In genomic region chr11:72719144-72719543, GRCh38 we compare ENCODE assay signal across 11 cellular contexts. TPM values are rescaled to one million over a fixed set of nuclear protein-coding genes. Genes with fewer than 3 reads are reported as not detected.
DNase-seq lines count a peak whose midpoint lies in the region; ATAC-seq and TF ChIP-seq lines count a peak whose summit lies in the region.
"Had no signal": no experiment of that assay in that cellular context is flagged by ENCODE, and none has a peak within 500 bp of the region (broad histone marks: within the 10 kb centered on the region; RNA-seq: fewer than 3 reads in every experiment).

No MANE protein-coding gene starts in this region.

- no peaks in the 10 kb centered on the region for H3K9me3 ChIP-seq in BLaER1 treated with 17β-estradiol and CSF1 and Interleukin-3, amounts not matched to agents 10 nM and 100 nM (replicated peaks in 1 of 11)
- H3K9me3 ChIP-seq in Karpas-422 (ENCODE audit: low read length) (no peaks in the 10 kb centered on the region), PC-3 (ENCODE audit: low read length) (no peaks in the 10 kb centered on the region), Caco-2 (no peaks in the 10 kb centered on the region)
- H3K9me3 ChIP-seq: prostate gland had no signal

- H3F3A ChIP-seq in PC-3 (ENCODE audit: low read length, unreplicated experiment): no peaks in the 10 kb centered on the region

- TF ChIP-seq CTCF in choroid plexus epithelial cell (conservative IDR thresholded peaks at IDR 0.05; ENCODE audit: low read depth, low read length) (no peak), mesothelial cell of epicardium (IDR thresholded peaks at IDR 0.05; ENCODE audit: unreplicated experiment) (no peak), PC-3 (conservative IDR thresholded peaks at IDR 0.05; ENCODE audit: low read depth, low read length) (no peak), Caco-2 (IDR thresholded peaks at IDR 0.05; ENCODE audit: insufficient read depth in 1 of 2, low read depth in 1 of 2, low read length in 1 of 2, severe bottlenecking in 1 of 2, unreplicated experiment in 1 of 2) (no peak)

- H3K9ac ChIP-seq in BLaER1 treated with 17β-estradiol and CSF1 and Interleukin-3, amounts not matched to agents 10 nM and 100 nM: peak overlapping the region; percentile 84 to 89 (median 88); a peak in 21 of 22 replicates
- H3K9ac ChIP-seq in Karpas-422 (ENCODE audit: low read length) (peak overlapping the region; percentile 91; the same call in 1 of the 2 replicates), PC-3 (ENCODE audit: low read length) (no peak overlapping the region)

- H3K27me3 Mint-ChIP-seq in mesothelial cell of epicardium (ENCODE audit: low read depth): no peaks in the 10 kb centered on the region
- H3K27me3 Mint-ChIP-seq in Caco-2 (ENCODE audit: insufficient read depth, unreplicated experiment): no peaks in the 10 kb centered on the region

- no TSS peak for BruUV-seq in PC-3 (replicated peaks; lab: Mats Ljungman, UMichigan)
- BruUV-seq in Caco-2 (replicated peaks; lab: Mats Ljungman, UMichigan): no TSS peak

- H3K9me2 ChIP-seq in Karpas-422 (replicated peaks; ENCODE audit: insufficient read depth, low read length) (no peaks in the 10 kb centered on the region), PC-3 (replicated peaks; ENCODE audit: low read length) (no peaks in the 10 kb centered on the region)

- ATAC-seq in PC-3: no peak

- H3K9me3 Mint-ChIP-seq in mesothelial cell of epicardium: no peaks in the 10 kb centered on the region
- H3K9me3 Mint-ChIP-seq in Caco-2 (ENCODE audit: unreplicated experiment): no peaks in the 10 kb centered on the region

- CTCF ChIA-PET in PC-3 (lab: Charles Lee): no interaction called here
- CTCF ChIA-PET in Caco-2 (lab: Charles Lee): interaction anchor here (1.2 kb wide), 1 partner anchor 75 kb away, joined by 3 read pairs; no protein-coding TSS in a partner anchor

- DNase-seq in Karpas-422: no peak
- DNase-seq in choroid plexus epithelial cell (ENCODE audit: low read depth): peak; percentile 63
- no peak for DNase-seq in mesothelial cell of epicardium (ENCODE audit: low spot score in 2 of 2, unreplicated experiment in 2 of 2)
- DNase-seq in amygdala (lab: John Stamatoyannopoulos, UW): no peak
- DNase-seq in GM19240 (ENCODE audit: insufficient read length, low spot score): no peak
- no peak for DNase-seq in PC-3
- no peak for DNase-seq in Caco-2
- DNase-seq: NCI-H1048, SHP77 had no signal

- H2AFZ ChIP-seq in Karpas-422 (ENCODE audit: low read length): no peak overlapping the region
- H2AFZ ChIP-seq in PC-3 (ENCODE audit: low read length): no peak overlapping the region

- peaks cover 77 to 95% (median 88%) of the 10 kb centered on the region in 10 experiments for H3K4me1 ChIP-seq in BLaER1 treated with 17β-estradiol and CSF1 and Interleukin-3, amounts not matched to agents 10 nM and 100 nM
- H3K4me1 ChIP-seq in Karpas-422 (ENCODE audit: low read length): peaks cover 54% of the 10 kb centered on the region
- peaks cover 22% of the 10 kb centered on the region for H3K4me1 ChIP-seq in PC-3 (ENCODE audit: insufficient read depth, low read length)
- H3K4me1 ChIP-seq in Caco-2: peaks cover 4% of the 10 kb centered on the region; the same call in 1 of the 2 replicates

- intact Hi-C loops in PC-3 (cut with micrococcal nuclease): no loop called here
- intact Hi-C loops in Caco-2 (cut with micrococcal nuclease; ENCODE audit: unreplicated experiment): no loop called here

- peak overlapping the region; percentile 73 to 85 (median 74); a peak in 15 of 20 replicates for H3K4me3 ChIP-seq in BLaER1 treated with 17β-estradiol and CSF1 and Interleukin-3, amounts not matched to agents 10 nM and 100 nM
- H3K4me3 ChIP-seq in Karpas-422 (ENCODE audit: low read length) (no peak overlapping the region), choroid plexus epithelial cell (ENCODE audit: low read depth, low read length) (no peak overlapping the region), PC-3 (ENCODE audit: low read length) (no peak overlapping the region), Caco-2 (ENCODE audit: low read depth, low read length) (no peak overlapping the region)

- H3K36me3 Mint-ChIP-seq in mesothelial cell of epicardium (peaks cover 2% of the 10 kb centered on the region), Caco-2 (ENCODE audit: insufficient read depth, unreplicated experiment) (peaks cover 5% of the 10 kb centered on the region)

- H3K27ac ChIP-seq in BLaER1 treated with 17β-estradiol and CSF1 and Interleukin-3, amounts not matched to agents 10 nM and 100 nM: peak overlapping the region; percentile 78 to 92 (median 88)
- peak overlapping the region; percentile 82 for H3K27ac ChIP-seq in Karpas-422 (ENCODE audit: low read length)
- H3K27ac ChIP-seq in PC-3 (ENCODE audit: low read length): no peak overlapping the region
- H3K27ac ChIP-seq: prostate gland had no signal

- peak overlapping the region; percentile 98 for H3K27ac Mint-ChIP-seq in mesothelial cell of epicardium
- H3K27ac Mint-ChIP-seq in Caco-2 (ENCODE audit: unreplicated experiment): no peak overlapping the region

- H4K20me1 ChIP-seq in BLaER1 treated with 17β-estradiol and CSF1 and Interleukin-3, amounts not matched to agents 10 nM and 100 nM: peaks cover 69 to 96% (median 77%) of the 10 kb centered on the region in 11 experiments
- H4K20me1 ChIP-seq in Karpas-422 (ENCODE audit: insufficient read depth, low read depth, low read length) (peaks cover 58% of the 10 kb centered on the region; the same call in 1 of the 2 replicates), PC-3 (ENCODE audit: low read length) (no peaks in the 10 kb centered on the region)

- peaks cover 25 to 89% (median 59%) of the 10 kb centered on the region in 11 experiments for H3K36me3 ChIP-seq in BLaER1 treated with 17β-estradiol and CSF1 and Interleukin-3, amounts not matched to agents 10 nM and 100 nM
- H3K36me3 ChIP-seq in Karpas-422 (ENCODE audit: insufficient read depth, low read length) (no peaks in the 10 kb centered on the region; the same call in 1 of the 2 replicates), PC-3 (ENCODE audit: low read depth, low read length) (no peaks in the 10 kb centered on the region; the same call in 1 of the 2 replicates), Caco-2 (ENCODE audit: control insufficient read depth, insufficient read depth, low read length) (peaks cover 1% of the 10 kb centered on the region; the same call in 1 of the 2 replicates)
- H3K36me3 ChIP-seq: prostate gland had no signal

- POLR2A ChIA-PET in PC-3 (lab: Charles Lee; ENCODE audit: unreplicated experiment) (interaction anchor here (0.6 kb wide), 1 partner anchor 19 kb away, joined by 4 read pairs; no protein-coding TSS in a partner anchor), Caco-2 (lab: Charles Lee) (no interaction called here)

- H3K4me3 Mint-ChIP-seq in mesothelial cell of epicardium (peak overlapping the region; percentile 83), Caco-2 (ENCODE audit: unreplicated experiment) (no peak overlapping the region)

- H3K4me2 ChIP-seq in BLaER1 treated with 17β-estradiol and CSF1 and Interleukin-3, amounts not matched to agents 10 nM and 100 nM: peak overlapping the region; percentile 93 to 100 (median 100)
- H3K4me2 ChIP-seq in Karpas-422 (ENCODE audit: low read depth, low read length, poor library complexity, severe bottlenecking) (peak overlapping the region; percentile 95), PC-3 (ENCODE audit: low read length) (no peak overlapping the region)

- no peaks in the 10 kb centered on the region for H3K27me3 ChIP-seq in BLaER1 treated with 17β-estradiol and CSF1 and Interleukin-3, amounts not matched to agents 10 nM and 100 nM
- H3K27me3 ChIP-seq in Karpas-422 (ENCODE audit: low read length): no peaks in the 10 kb centered on the region
- H3K27me3 ChIP-seq in PC-3 (ENCODE audit: low read length): no peaks in the 10 kb centered on the region
- no peaks in the 10 kb centered on the region for H3K27me3 ChIP-seq in Caco-2 (replicated peaks; ENCODE audit: control insufficient read depth, insufficient read depth, low read length)

- H3K4me1 Mint-ChIP-seq in mesothelial cell of epicardium (peaks cover 49% of the 10 kb centered on the region), Caco-2 (ENCODE audit: low read depth, unreplicated experiment) (no peaks in the 10 kb centered on the region)

- H3K79me2 ChIP-seq in Karpas-422 (ENCODE audit: low read length) (peaks cover 94% of the 10 kb centered on the region), PC-3 (ENCODE audit: low read length) (peaks cover 50% of the 10 kb centered on the region)

RNA-seq across cellular contexts. Expression of gene ARAP1, which starts 33.1 kb away (rescaled TPM):
- total RNA-seq in Karpas-422 (2014; rRNA removed; shearing (Covaris generic); ENCODE audit: low replicate concordance): 76.1 and 103 TPM in 2 replicates
- 154 to 163 TPM (median 155 TPM) in 3 replicates for total RNA-seq in mesothelial cell of epicardium
- total RNA-seq in PC-3 (2014; rRNA removed): 86.2 and 124 TPM in 2 replicates
- total RNA-seq in Caco-2 (2022): 87.1 and 102 TPM in 2 replicates

RNA-seq across cellular contexts. Expression of gene PDE2A, which starts 44.9 kb away (rescaled TPM):
- total RNA-seq in Karpas-422 (2014; rRNA removed; shearing (Covaris generic); ENCODE audit: low replicate concordance): 1.8 and 10.4 TPM in 2 replicates
- 0.63 to 1.4 TPM (median 1.1 TPM) in 3 replicates for total RNA-seq in mesothelial cell of epicardium
- total RNA-seq in PC-3 (2014; rRNA removed): 2.6 and 2.7 TPM in 2 replicates
- total RNA-seq in Caco-2 (2022): 1.2 and 1.4 TPM in 2 replicates

Comparison
In these comparisons a context has a peak if more than half of its experiments do, and no peak if none do; other contexts are left out.
1. H3K4me3 ChIP-seq: peak in BLaER1 treated with 17β-estradiol and CSF1 and Interleukin-3, amounts not matched to agents 10 nM and 100 nM (10 of 10); none in Karpas-422 (single experiment), choroid plexus epithelial cell (single experiment), PC-3 (single experiment) and Caco-2 (single experiment).